ENCODE assay signal across 13 cellular contexts in the genomic region with DNA sequence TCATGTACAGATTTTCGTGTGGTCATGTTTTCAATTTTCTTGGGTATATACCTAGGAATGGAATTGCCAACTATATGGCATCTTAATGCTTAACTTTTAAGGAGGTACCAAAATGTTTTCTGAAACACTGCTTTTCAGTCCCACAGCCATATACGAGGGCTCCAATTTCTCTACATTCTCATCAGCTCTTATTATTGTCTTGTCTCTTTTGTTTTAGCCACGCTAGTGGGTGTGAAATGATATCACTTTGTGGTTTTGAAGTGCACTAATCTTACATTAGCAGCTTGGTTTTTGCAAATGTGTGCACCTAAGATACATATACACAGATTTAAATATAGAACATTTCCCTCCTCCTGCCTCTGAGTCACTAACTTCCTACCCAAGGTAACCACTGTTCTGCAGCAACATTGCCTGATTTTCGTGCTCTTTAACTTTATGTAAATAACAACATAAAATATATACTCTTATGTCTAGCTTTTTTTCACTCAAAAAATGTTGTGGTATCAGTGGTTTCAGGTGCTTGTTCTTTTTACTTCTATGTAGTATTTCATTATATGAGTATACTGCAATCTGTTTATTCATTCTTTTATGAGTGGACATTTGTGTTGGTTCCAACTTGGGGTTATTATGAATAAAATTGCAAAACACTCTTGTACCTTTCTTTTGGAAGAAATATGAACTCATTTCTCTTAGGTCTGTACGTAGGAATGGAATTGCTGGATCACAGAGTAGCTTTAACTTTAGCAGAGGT.
DNase-seq lines count a peak whose midpoint lies in the region; ATAC-seq, FAIRE-seq and TF ChIP-seq lines count a peak whose summit lies in the region.
"Had no signal": no experiment of that assay in that cellular context is flagged by ENCODE, and none has a peak within 500 bp of the region (broad histone marks: within the 10 kb centered on the region; RNA-seq: fewer than 3 reads in every experiment).

No MANE protein-coding gene starts in this region.

- H3K27ac ChIP-seq in small intestine (ENCODE audit: low read depth in 1 of 2, low read length in 1 of 2) (no peak overlapping the region), uterus (no peak overlapping the region)

- ATAC-seq in activated T-cell treated with anti-CD3 and anti-CD28 coated beads, Interleukin-2, amount 50 U/mL, for 4 hours = peak; percentile 79 to 89

- DNase-seq in activated T-cell treated with anti-CD3 and anti-CD28 coated beads, Interleukin-2, amount 50 U/mL, for 4 hours = no peak
- DNase-seq in activated T-cell treated with anti-CD3 and anti-CD28 coated beads for 4 hours = no peak
- peak; percentile 12 for DNase-seq in NCI-H226
- DNase-seq in activated naive CD8-positive, alpha-beta T cell treated with anti-CD3 and anti-CD28 coated beads for 36 hours = no peak
- peak; percentile 55 for DNase-seq in small intestine
- DNase-seq in epidermal melanocyte (ENCODE audit: insufficient read length, low spot score) = no peak
- DNase-seq in HPDE6-E6E7 (ENCODE audit: extremely low spot score) = no peak
- DNase-seq in uterus = no peak
- DNase-seq: activated naive CD4-positive, alpha-beta T cell; cerebellar nuclear complex; DMS 273 treated with DMSO at 0.1 percent for 48 hours; NCI-H1048; SK-N-SH had no signal

- WGBS in small intestine, 3 donors = 79 to 91% (median 80%) methylated on average over 5 of the region's 5 CpGs

- no peaks in the 10 kb centered on the region for H3K27me3 ChIP-seq in small intestine (ENCODE audit: control insufficient read depth in 2 of 2, insufficient read depth in 2 of 2, low read length in 2 of 2)
- H3K27me3 ChIP-seq in uterus = no peaks in the 10 kb centered on the region

- TF ChIP-seq POLR2A in uterus (IDR thresholded peaks at IDR 0.05) = no peak

- intact Hi-C loops in uterus (cut with DNase I; ENCODE audit: low total_unique reads) = no loop called here

- no peaks in the 10 kb centered on the region for H3K27me3 Mint-ChIP-seq in activated T-cell treated with anti-CD3 and anti-CD28 coated beads, Interleukin-2, amount 50 U/mL, for 4 hours (ENCODE audit: low read depth)
- no peaks in the 10 kb centered on the region for H3K27me3 Mint-ChIP-seq in activated naive CD8-positive, alpha-beta T cell treated with anti-CD3 and anti-CD28 coated beads for 36 hours

- H3K4me3 Mint-ChIP-seq in activated T-cell treated with anti-CD3 and anti-CD28 coated beads, Interleukin-2, amount 50 U/mL, for 4 hours = no peak overlapping the region
- H3K4me3 Mint-ChIP-seq in activated naive CD8-positive, alpha-beta T cell treated with anti-CD3 and anti-CD28 coated beads for 36 hours = no peak overlapping the region

- H3K9me3 ChIP-seq in small intestine (ENCODE audit: control insufficient read depth, low read depth) (no peaks in the 10 kb centered on the region), uterus (no peaks in the 10 kb centered on the region)
- H3K9me3 ChIP-seq: SK-N-SH had no signal

- FAIRE-seq in small intestine (lab: Jason Lieb, UNC) = no peak

- H3K4me3 ChIP-seq in small intestine (ENCODE audit: low read depth in 1 of 2, low read length in 2 of 2) = no peak overlapping the region
- H3K4me3 ChIP-seq in uterus = no peak overlapping the region

- peak overlapping the region; percentile 34 for H3K27ac Mint-ChIP-seq in activated naive CD8-positive, alpha-beta T cell treated with anti-CD3 and anti-CD28 coated beads for 36 hours

- no peak for TF ChIP-seq CTCF in uterus (IDR thresholded peaks at IDR 0.05)

- H3K4me1 Mint-ChIP-seq in activated T-cell treated with anti-CD3 and anti-CD28 coated beads, Interleukin-2, amount 50 U/mL, for 4 hours (ENCODE audit: low read depth) = peaks cover 30% of the 10 kb centered on the region
- peaks cover 26% of the 10 kb centered on the region for H3K4me1 Mint-ChIP-seq in activated naive CD8-positive, alpha-beta T cell treated with anti-CD3 and anti-CD28 coated beads for 36 hours

- H3K36me3 ChIP-seq in small intestine (ENCODE audit: control insufficient read depth in 2 of 2, insufficient read depth in 2 of 2, low read length in 2 of 2) = no peaks in the 10 kb centered on the region
- H3K36me3 ChIP-seq in uterus = no peaks in the 10 kb centered on the region

- peaks cover 2% of the 10 kb centered on the region for H3K36me3 Mint-ChIP-seq in activated T-cell treated with anti-CD3 and anti-CD28 coated beads, Interleukin-2, amount 50 U/mL, for 4 hours (ENCODE audit: insufficient read depth)
- peaks cover 7% of the 10 kb centered on the region for H3K36me3 Mint-ChIP-seq in activated naive CD8-positive, alpha-beta T cell treated with anti-CD3 and anti-CD28 coated beads for 36 hours

- peaks cover 2 to 10% of the 10 kb centered on the region in 2 donors for H3K4me1 ChIP-seq in small intestine (ENCODE audit: control insufficient read depth in 2 of 2, insufficient read depth in 1 of 2, low read depth in 1 of 2, low read length in 1 of 2)
- H3K4me1 ChIP-seq in uterus = no peaks in the 10 kb centered on the region

- H3K9me3 Mint-ChIP-seq in activated T-cell treated with anti-CD3 and anti-CD28 coated beads, Interleukin-2, amount 50 U/mL, for 4 hours = peaks cover 13% of the 10 kb centered on the region
- H3K9me3 Mint-ChIP-seq in activated naive CD8-positive, alpha-beta T cell treated with anti-CD3 and anti-CD28 coated beads for 36 hours = peaks cover 15% of the 10 kb centered on the region

Comparison
In these comparisons a context has a peak if more than half of its experiments do, and no peak if none do; other contexts are left out.
1. DNase-seq: peak in NCI-H226 (single experiment) and small intestine (single experiment); none in activated T-cell treated with anti-CD3 and anti-CD28 coated beads, Interleukin-2, amount 50 U/mL, for 4 hours (single experiment), activated T-cell treated with anti-CD3 and anti-CD28 coated beads for 4 hours (single experiment), activated naive CD8-positive, alpha-beta T cell treated with anti-CD3 and anti-CD28 coated beads for 36 hours (single experiment), epidermal melanocyte (single experiment), HPDE6-E6E7 (single experiment) and uterus (0 of 2).